1 cellular context compared by ENCODE assay signal in the genomic region with DNA sequence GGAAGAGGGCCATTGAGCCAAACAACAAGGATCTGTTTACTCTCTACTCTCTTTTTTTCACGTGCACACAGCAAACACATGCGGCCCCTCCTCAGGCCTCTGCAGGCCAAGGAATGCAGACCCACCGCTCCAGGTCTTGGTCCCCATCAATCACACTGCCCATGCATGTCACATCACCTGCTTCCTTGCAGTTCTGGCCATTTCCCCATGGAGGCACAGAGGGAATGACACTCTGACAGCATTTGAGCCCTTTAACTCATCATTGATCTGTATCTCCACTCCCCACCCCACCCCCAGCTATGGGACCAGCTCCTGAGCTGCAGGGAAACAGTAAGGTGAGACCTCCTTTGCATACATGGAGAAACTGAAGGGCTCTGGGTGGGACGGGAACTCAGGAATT.
TF ChIP-seq lines count a peak whose summit lies in the region.

No MANE protein-coding gene starts in this region.

TF ChIP-seq in GM23338, 12 proteins besides CTCF, POLR2A, EP300 and RAD21:
- no peak for TF ChIP-seq ZNF114 (CRISPR knock-in tag; IDR thresholded peaks at IDR 0.05)
- TF ChIP-seq NANOG (IDR thresholded peaks at IDR 0.05; ENCODE audit: borderline replicate concordance), result no peak
- no peak for TF ChIP-seq JUNB (IDR thresholded peaks at IDR 0.05; ENCODE audit: unreplicated experiment)
- TF ChIP-seq EZH2 (IDR thresholded peaks at IDR 0.05; ENCODE audit: low read depth, unreplicated experiment), result no peak
- no peak for TF ChIP-seq CREB1 (CRISPR knock-in tag; IDR thresholded peaks at IDR 0.05; ENCODE audit: low read depth)
- TF ChIP-seq ZNF331 (CRISPR knock-in tag; IDR thresholded peaks at IDR 0.05; ENCODE audit: low read depth), result no peak
- TF ChIP-seq, protein P1, sequence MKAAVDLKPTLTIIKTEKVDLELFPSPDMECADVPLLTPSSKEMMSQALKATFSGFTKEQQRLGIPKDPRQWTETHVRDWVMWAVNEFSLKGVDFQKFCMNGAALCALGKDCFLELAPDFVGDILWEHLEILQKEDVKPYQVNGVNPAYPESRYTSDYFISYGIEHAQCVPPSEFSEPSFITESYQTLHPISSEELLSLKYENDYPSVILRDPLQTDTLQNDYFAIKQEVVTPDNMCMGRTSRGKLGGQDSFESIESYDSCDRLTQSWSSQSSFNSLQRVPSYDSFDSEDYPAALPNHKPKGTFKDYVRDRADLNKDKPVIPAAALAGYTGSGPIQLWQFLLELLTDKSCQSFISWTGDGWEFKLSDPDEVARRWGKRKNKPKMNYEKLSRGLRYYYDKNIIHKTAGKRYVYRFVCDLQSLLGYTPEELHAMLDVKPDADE (IDR thresholded peaks at IDR 0.05), result no peak
- no peak for TF ChIP-seq POLR2AphosphoS5 (IDR thresholded peaks at IDR 0.05; ENCODE audit: low read depth)
- TF ChIP-seq, protein P2, sequence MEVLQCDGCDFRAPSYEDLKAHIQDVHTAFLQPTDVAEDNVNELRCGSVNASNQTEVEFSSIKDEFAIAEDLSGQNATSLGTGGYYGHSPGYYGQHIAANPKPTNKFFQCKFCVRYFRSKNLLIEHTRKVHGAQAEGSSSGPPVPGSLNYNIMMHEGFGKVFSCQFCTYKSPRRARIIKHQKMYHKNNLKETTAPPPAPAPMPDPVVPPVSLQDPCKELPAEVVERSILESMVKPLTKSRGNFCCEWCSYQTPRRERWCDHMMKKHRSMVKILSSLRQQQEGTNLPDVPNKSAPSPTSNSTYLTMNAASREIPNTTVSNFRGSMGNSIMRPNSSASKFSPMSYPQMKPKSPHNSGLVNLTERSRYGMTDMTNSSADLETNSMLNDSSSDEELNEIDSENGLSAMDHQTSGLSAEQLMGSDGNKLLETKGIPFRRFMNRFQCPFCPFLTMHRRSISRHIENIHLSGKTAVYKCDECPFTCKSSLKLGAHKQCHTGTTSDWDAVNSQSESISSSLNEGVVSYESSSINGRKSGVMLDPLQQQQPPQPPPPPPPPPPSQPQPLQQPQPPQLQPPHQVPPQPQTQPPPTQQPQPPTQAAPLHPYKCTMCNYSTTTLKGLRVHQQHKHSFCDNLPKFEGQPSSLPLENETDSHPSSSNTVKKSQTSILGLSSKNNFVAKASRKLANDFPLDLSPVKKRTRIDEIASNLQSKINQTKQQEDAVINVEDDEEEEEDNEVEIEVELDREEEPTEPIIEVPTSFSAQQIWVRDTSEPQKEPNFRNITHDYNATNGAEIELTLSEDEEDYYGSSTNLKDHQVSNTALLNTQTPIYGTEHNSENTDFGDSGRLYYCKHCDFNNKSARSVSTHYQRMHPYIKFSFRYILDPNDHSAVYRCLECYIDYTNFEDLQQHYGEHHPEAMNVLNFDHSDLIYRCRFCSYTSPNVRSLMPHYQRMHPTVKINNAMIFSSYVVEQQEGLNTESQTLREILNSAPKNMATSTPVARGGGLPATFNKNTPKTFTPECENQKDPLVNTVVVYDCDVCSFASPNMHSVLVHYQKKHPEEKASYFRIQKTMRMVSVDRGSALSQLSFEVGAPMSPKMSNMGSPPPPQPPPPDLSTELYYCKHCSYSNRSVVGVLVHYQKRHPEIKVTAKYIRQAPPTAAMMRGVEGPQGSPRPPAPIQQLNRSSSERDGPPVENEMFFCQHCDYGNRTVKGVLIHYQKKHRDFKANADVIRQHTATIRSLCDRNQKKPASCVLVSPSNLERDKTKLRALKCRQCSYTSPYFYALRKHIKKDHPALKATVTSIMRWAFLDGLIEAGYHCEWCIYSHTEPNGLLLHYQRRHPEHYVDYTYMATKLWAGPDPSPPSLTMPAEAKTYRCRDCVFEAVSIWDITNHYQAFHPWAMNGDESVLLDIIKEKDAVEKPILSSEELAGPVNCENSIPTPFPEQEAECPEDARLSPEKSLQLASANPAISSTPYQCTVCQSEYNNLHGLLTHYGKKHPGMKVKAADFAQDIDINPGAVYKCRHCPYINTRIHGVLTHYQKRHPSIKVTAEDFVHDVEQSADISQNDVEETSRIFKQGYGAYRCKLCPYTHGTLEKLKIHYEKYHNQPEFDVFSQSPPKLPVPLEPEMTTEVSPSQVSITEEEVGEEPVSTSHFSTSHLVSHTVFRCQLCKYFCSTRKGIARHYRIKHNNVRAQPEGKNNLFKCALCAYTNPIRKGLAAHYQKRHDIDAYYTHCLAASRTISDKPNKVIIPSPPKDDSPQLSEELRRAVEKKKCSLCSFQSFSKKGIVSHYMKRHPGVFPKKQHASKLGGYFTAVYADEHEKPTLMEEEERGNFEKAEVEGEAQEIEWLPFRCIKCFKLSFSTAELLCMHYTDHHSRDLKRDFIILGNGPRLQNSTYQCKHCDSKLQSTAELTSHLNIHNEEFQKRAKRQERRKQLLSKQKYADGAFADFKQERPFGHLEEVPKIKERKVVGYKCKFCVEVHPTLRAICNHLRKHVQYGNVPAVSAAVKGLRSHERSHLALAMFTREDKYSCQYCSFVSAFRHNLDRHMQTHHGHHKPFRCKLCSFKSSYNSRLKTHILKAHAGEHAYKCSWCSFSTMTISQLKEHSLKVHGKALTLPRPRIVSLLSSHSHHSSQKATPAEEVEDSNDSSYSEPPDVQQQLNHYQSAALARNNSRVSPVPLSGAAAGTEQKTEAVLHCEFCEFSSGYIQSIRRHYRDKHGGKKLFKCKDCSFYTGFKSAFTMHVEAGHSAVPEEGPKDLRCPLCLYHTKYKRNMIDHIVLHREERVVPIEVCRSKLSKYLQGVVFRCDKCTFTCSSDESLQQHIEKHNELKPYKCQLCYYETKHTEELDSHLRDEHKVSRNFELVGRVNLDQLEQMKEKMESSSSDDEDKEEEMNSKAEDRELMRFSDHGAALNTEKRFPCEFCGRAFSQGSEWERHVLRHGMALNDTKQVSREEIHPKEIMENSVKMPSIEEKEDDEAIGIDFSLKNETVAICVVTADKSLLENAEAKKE (CRISPR knock-in tag; IDR thresholded peaks at IDR 0.05), result no peak
- TF ChIP-seq, protein P3, sequence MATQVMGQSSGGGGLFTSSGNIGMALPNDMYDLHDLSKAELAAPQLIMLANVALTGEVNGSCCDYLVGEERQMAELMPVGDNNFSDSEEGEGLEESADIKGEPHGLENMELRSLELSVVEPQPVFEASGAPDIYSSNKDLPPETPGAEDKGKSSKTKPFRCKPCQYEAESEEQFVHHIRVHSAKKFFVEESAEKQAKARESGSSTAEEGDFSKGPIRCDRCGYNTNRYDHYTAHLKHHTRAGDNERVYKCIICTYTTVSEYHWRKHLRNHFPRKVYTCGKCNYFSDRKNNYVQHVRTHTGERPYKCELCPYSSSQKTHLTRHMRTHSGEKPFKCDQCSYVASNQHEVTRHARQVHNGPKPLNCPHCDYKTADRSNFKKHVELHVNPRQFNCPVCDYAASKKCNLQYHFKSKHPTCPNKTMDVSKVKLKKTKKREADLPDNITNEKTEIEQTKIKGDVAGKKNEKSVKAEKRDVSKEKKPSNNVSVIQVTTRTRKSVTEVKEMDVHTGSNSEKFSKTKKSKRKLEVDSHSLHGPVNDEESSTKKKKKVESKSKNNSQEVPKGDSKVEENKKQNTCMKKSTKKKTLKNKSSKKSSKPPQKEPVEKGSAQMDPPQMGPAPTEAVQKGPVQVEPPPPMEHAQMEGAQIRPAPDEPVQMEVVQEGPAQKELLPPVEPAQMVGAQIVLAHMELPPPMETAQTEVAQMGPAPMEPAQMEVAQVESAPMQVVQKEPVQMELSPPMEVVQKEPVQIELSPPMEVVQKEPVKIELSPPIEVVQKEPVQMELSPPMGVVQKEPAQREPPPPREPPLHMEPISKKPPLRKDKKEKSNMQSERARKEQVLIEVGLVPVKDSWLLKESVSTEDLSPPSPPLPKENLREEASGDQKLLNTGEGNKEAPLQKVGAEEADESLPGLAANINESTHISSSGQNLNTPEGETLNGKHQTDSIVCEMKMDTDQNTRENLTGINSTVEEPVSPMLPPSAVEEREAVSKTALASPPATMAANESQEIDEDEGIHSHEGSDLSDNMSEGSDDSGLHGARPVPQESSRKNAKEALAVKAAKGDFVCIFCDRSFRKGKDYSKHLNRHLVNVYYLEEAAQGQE (IDR thresholded peaks at IDR 0.05; ENCODE audit: unreplicated experiment), result no peak
